15 cellular contexts compared by ENCODE assay signal in genomic region chr15:79724312-79724711, GRCh38.
DNase-seq lines count a peak whose midpoint lies in the region; ATAC-seq, FAIRE-seq and TF ChIP-seq lines count a peak whose summit lies in the region.
"Had no signal": no experiment of that assay in that cellular context is flagged by ENCODE, and none has a peak within 500 bp of the region (broad histone marks: within the 10 kb centered on the region; RNA-seq: fewer than 3 reads in every experiment).

No MANE protein-coding gene starts in this region.

- TF ChIP-seq RAD21 in SK-N-SH (IDR thresholded peaks at IDR 0.05; ENCODE audit: low read length), result no peak

- H3K9me3 ChIP-seq in SK-N-SH, result no peaks in the 10 kb centered on the region
- no peaks in the 10 kb centered on the region for H3K9me3 ChIP-seq in smooth muscle cell (replicated peaks; ENCODE audit: low read depth)
- H3K9me3 ChIP-seq: neutrophil, spleen, thoracic aorta had no signal

- peak in 1 of 2 experiments; percentile 39; a peak in 1 of 4 replicates for TF ChIP-seq EP300 in SK-N-SH (IDR thresholded peaks at IDR 0.05; ENCODE audit: borderline replicate concordance in 1 of 2, low read depth in 1 of 2, low read length in 1 of 2)

- CTCF ChIA-PET in SK-N-SH (lab: Yijun Ruan, JAX), result interaction anchor here (0.6 kb wide), 1 partner anchor 454 kb away, joined by 3 read pairs; no protein-coding TSS in a partner anchor

- FAIRE-seq in HTR-8/SVneo (lab: Jason Lieb, UNC), result no peak

- H4K20me1 ChIP-seq in SK-N-SH (ENCODE audit: insufficient read depth), result no peaks in the 10 kb centered on the region
- no peaks in the 10 kb centered on the region for H4K20me1 ChIP-seq in smooth muscle cell (ENCODE audit: low read depth)

- H3K4me2 ChIP-seq in SK-N-SH (no peak overlapping the region), smooth muscle cell (peak overlapping the region; percentile 42)

- no peak for ATAC-seq in HG03439 (IDR thresholded peaks at IDR 0.05; ENCODE audit: unreplicated experiment)

- DNase-seq in HTR-8/SVneo (ENCODE audit: insufficient read length, low spot score) (peak; percentile 10), SK-N-SH (no peak), fibroblast of gingiva (ENCODE audit: low read depth) (peak; percentile 7), smooth muscle cell (lab: John Stamatoyannopoulos, UW; ENCODE audit: unreplicated experiment) (no peak), putamen (ENCODE audit: low spot score) (no peak)
- no peak for DNase-seq in stimulated activated CD4-positive, alpha-beta T cell treated with anti-CD3 and anti-CD28 coated beads, Interleukin-2, amount 100 ng/mL, for 24 hours
- DNase-seq in activated CD4-positive, alpha-beta T cell treated with anti-CD3 and anti-CD28 coated beads, Interleukin-2, amount 50 U/mL, for 48 hours, result no peak
- DNase-seq: endodermal cell, NCI-H187 treated with DMSO at 0.1 percent for 48 hours, NCI-H82, spleen had no signal

- no peak overlapping the region for H3K4me3 ChIP-seq in SK-N-SH (ENCODE audit: low read depth in 2 of 2, low read length in 1 of 2)
- H3K4me3 ChIP-seq in smooth muscle cell, result no peak overlapping the region
- H3K4me3 ChIP-seq: SK-N-MC, spleen, thoracic aorta had no signal

- H3K79me2 ChIP-seq in SK-N-SH (ENCODE audit: insufficient read depth) (no peaks in the 10 kb centered on the region), smooth muscle cell (ENCODE audit: low read depth) (no peaks in the 10 kb centered on the region)

- H3F3A ChIP-seq in SK-N-SH (replicated peaks; ENCODE audit: insufficient read depth), result peaks cover 9% of the 10 kb centered on the region
- H3F3A ChIP-seq in smooth muscle cell (ENCODE audit: low read depth), result peaks cover 3% of the 10 kb centered on the region

- H3K9ac ChIP-seq in SK-N-SH, result no peak overlapping the region
- no peak overlapping the region for H3K9ac ChIP-seq in smooth muscle cell (ENCODE audit: low read depth)

- H3K9me2 ChIP-seq in SK-N-SH, result no peaks in the 10 kb centered on the region

- H3K27me3 ChIP-seq in SK-N-SH (ENCODE audit: insufficient read depth) (no peaks in the 10 kb centered on the region), smooth muscle cell (ENCODE audit: low read depth) (no peaks in the 10 kb centered on the region)

- H3K4me1 ChIP-seq in SK-N-SH (ENCODE audit: control insufficient read depth in 1 of 2, insufficient read depth in 2 of 2, low read depth in 1 of 2, low read length in 1 of 2), result no peaks in the 10 kb centered on the region
- no peaks in the 10 kb centered on the region for H3K4me1 ChIP-seq in smooth muscle cell (ENCODE audit: low read depth)
- H3K4me1 ChIP-seq: spleen had no signal

- peak overlapping the region in 1 of 2 experiments; percentile 35; a peak in 1 of 4 replicates for H3K27ac ChIP-seq in SK-N-SH (ENCODE audit: low read depth in 2 of 2, low read length in 1 of 2)
- peak overlapping the region; percentile 33 for H3K27ac ChIP-seq in smooth muscle cell (ENCODE audit: low read depth)
- H3K27ac ChIP-seq: neutrophil, SK-N-MC, spleen, thoracic aorta had no signal

- POLR2A ChIA-PET in SK-N-SH (lab: Yijun Ruan, JAX), result no interaction called here

- TF ChIP-seq CTCF in SK-N-SH (IDR thresholded peaks at IDR 0.05) (no peak), smooth muscle cell (IDR thresholded peaks at IDR 0.05; ENCODE audit: borderline replicate concordance, insufficient read depth, poor library complexity, severe bottlenecking) (no peak)

- no peak overlapping the region; the same call in 1 of the 2 replicates for H2AFZ ChIP-seq in SK-N-SH (ENCODE audit: low read depth)
- H2AFZ ChIP-seq in smooth muscle cell (ENCODE audit: low read depth), result no peak overlapping the region

- H3K36me3 ChIP-seq in SK-N-SH (replicated peaks in 1 of 2; ENCODE audit: control insufficient read depth in 1 of 2, insufficient read depth in 2 of 2, low read length in 1 of 2) (no peaks in the 10 kb centered on the region), smooth muscle cell (ENCODE audit: low read depth) (no peaks in the 10 kb centered on the region)
- H3K36me3 ChIP-seq: neutrophil, spleen, thoracic aorta had no signal

TF ChIP-seq in SK-N-SH, 30 proteins besides CTCF, POLR2A, EP300 and RAD21 (continues in another document):
- TF ChIP-seq ZBTB33 (IDR thresholded peaks at IDR 0.05; ENCODE audit: borderline replicate concordance, low read depth) (no peak), NRF1 (IDR thresholded peaks at IDR 0.05; ENCODE audit: low read depth, low read length) (no peak), MEF2A (IDR thresholded peaks at IDR 0.05; ENCODE audit: borderline replicate concordance, low read depth) (no peak), PBX3 (IDR thresholded peaks at IDR 0.05) (peak; percentile 52; the same call in 1 of the 2 replicates), GABPA (IDR thresholded peaks at IDR 0.05; ENCODE audit: low read depth) (no peak), CHD2 (IDR thresholded peaks at IDR 0.05; ENCODE audit: low read length, partially characterized antibody) (no peak), NFIC (IDR thresholded peaks at IDR 0.05; ENCODE audit: borderline replicate concordance) (peak; percentile 57; the same call in 1 of the 2 replicates), SMC3 (IDR thresholded peaks at IDR 0.05; ENCODE audit: low read depth, low read length) (no peak), FOXJ3 (CRISPR knock-in tag; IDR thresholded peaks at IDR 0.05) (no peak), FOXM1 (IDR thresholded peaks at IDR 0.05; ENCODE audit: low read depth) (no peak), JUND (IDR thresholded peaks at IDR 0.05) (peak; percentile 78), MXI1 (IDR thresholded peaks at IDR 0.05; ENCODE audit: low read depth, low read length) (no peak), GATA2 (CRISPR knock-in tag; IDR thresholded peaks at IDR 0.05) (no peak), SIN3A (IDR thresholded peaks at IDR 0.05; ENCODE audit: borderline replicate concordance, low read depth, low read length) (no peak), RCOR1 (IDR thresholded peaks at IDR 0.05; ENCODE audit: low read length) (no peak), YY1 (IDR thresholded peaks at IDR 0.05; ENCODE audit: low read depth) (no peak), ELF1 (IDR thresholded peaks at IDR 0.05) (no peak), EZH2phosphoT487 (IDR thresholded peaks at IDR 0.05; ENCODE audit: borderline replicate concordance, low read depth) (no peak), IRF3 (IDR thresholded peaks at IDR 0.05; ENCODE audit: low read depth, low read length) (no peak), RXRA (IDR thresholded peaks at IDR 0.05; ENCODE audit: borderline replicate concordance, low read depth) (no peak), RFX5 (IDR thresholded peaks at IDR 0.05; ENCODE audit: low read length) (no peak), POLR2AphosphoS5 (IDR thresholded peaks at IDR 0.05; ENCODE audit: low read depth, low read length) (no peak), FOSL2 (IDR thresholded peaks at IDR 0.05; ENCODE audit: borderline replicate concordance, low read depth) (peak; percentile 62; the same call in 1 of the 2 replicates), TCF12 (IDR thresholded peaks at IDR 0.05) (peak; percentile 70), USF1 (IDR thresholded peaks at IDR 0.05; ENCODE audit: borderline replicate concordance, low read depth) (peak; percentile 67), TAF1 (IDR thresholded peaks at IDR 0.05; ENCODE audit: borderline replicate concordance, low read depth, low read length) (no peak), MAX (IDR thresholded peaks at IDR 0.05; ENCODE audit: low read depth) (peak; percentile 55; the same call in 1 of the 2 replicates)

Comparison
In these comparisons a context has a peak if more than half of its experiments do, and no peak if none do; other contexts are left out.
1. DNase-seq: peak in HTR-8/SVneo (single experiment) and fibroblast of gingiva (single experiment); none in SK-N-SH (single experiment), smooth muscle cell (single experiment), putamen (single experiment), stimulated activated CD4-positive, alpha-beta T cell treated with anti-CD3 and anti-CD28 coated beads, Interleukin-2, amount 100 ng/mL, for 24 hours (0 of 2) and activated CD4-positive, alpha-beta T cell treated with anti-CD3 and anti-CD28 coated beads, Interleukin-2, amount 50 U/mL, for 48 hours (0 of 2).